In genomic region chr4:20251796-20252655, GRCh38 we compare ENCODE assay signal across 8 cellular contexts. TPM values are rescaled to one million over a fixed set of nuclear protein-coding genes. Genes with fewer than 3 reads are reported as not detected.
DNase-seq lines count a peak whose midpoint lies in the region; ATAC-seq and TF ChIP-seq lines count a peak whose summit lies in the region.

Gene SLIT2, plus strand, starts transcription at chr4:20251905. Its CDS starts 1,911 bp downstream, at chr4:20253816.

- H4K20me1 ChIP-seq in GM23338 (replicated peaks; ENCODE audit: insufficient read depth): peaks cover 3% of the 10 kb centered on the region; the same call in 1 of the 2 replicates

- peaks cover 6% of the 10 kb centered on the region; the same call in 1 of the 3 replicates for H3K9me3 Mint-ChIP-seq in GM23338

- H3K4me1 Mint-ChIP-seq in GM23338: peaks cover 35% of the 10 kb centered on the region

- peaks cover 29% of the 10 kb centered on the region for H3K4me1 ChIP-seq in GM23338 (ENCODE audit: insufficient read depth)
- H3K4me1 ChIP-seq in left lung: peaks cover 0 to 14% of the 10 kb centered on the region in 2 donors

- in situ Hi-C loops in SK-MEL-5 (cut with HindIII; ENCODE audit: low pct_unique_long_range_greater_than_20kb, low sequenced_read_pairs): no loop called here

- peak; percentile 63 for ATAC-seq in GM23338
- peak; percentile 89 for ATAC-seq in left lung
- ATAC-seq in stimulated activated naive CD8-positive, alpha-beta T cell treated with anti-CD3 and anti-CD28 coated beads, Interleukin-15, Interleukin-2, amounts not matched to agents 100 U/mL and 50 U/mL, for 24 hours: peak; percentile 56

- H3K4me3 ChIP-seq in GM12864 (ENCODE audit: low read depth, low read length) (peak within 1 kb of the TSS; percentile 41), GM23338 (peak within 1 kb of the TSS; percentile 66), left lung (peak within 1 kb of the TSS; percentile 47 to 51)
- H3K4me3 ChIP-seq in Jurkat, Clone E6-1 (ENCODE audit: low read length): peak within 1 kb of the TSS; percentile 18

- no peak within 1 kb of the TSS for H3K27ac ChIP-seq in GM23338 (ENCODE audit: low read depth)
- peak within 1 kb of the TSS; percentile 50 to 57 for H3K27ac ChIP-seq in left lung

- H3K36me3 Mint-ChIP-seq in GM23338 (ENCODE audit: low read depth): peaks cover 6% of the 10 kb centered on the region; the same call in 1 of the 3 replicates

- H2AFZ ChIP-seq in GM23338: peak within 1 kb of the TSS; percentile 95

- H3K27ac Mint-ChIP-seq in GM23338: no peak within 1 kb of the TSS

- H3K36me3 ChIP-seq in GM23338 (ENCODE audit: insufficient read depth) (no peaks in the 10 kb centered on the region), left lung (no peaks in the 10 kb centered on the region)

- H3K4me2 ChIP-seq in GM23338: peak within 1 kb of the TSS; percentile 84

- H3K79me2 ChIP-seq in GM23338 (replicated peaks; ENCODE audit: insufficient read depth): no peaks in the 10 kb centered on the region

- no peak for DNase-seq in GM12864 (ENCODE audit: low read depth)
- DNase-seq in GM23338 (ENCODE audit: low spot score): peak; percentile 85
- DNase-seq in Jurkat, Clone E6-1 (ENCODE audit: low read depth, low spot score): peak; percentile 4
- DNase-seq in SK-MEL-5 (ENCODE audit: low read depth, low spot score): peak; percentile 60
- peak; percentile 7 for DNase-seq in cortex of kidney (lab: John Stamatoyannopoulos, UW)
- DNase-seq in left lung: peak; percentile 76 to 88
- peak; percentile 38 for DNase-seq in stimulated activated naive CD8-positive, alpha-beta T cell treated with anti-CD3 and anti-CD28 coated beads, Interleukin-15, Interleukin-2, amounts not matched to agents 100 U/mL and 50 U/mL, for 24 hours
- no peak for DNase-seq in RKO (ENCODE audit: low spot score)

- H3K9me2 ChIP-seq in GM23338 (ENCODE audit: insufficient read depth): no peaks in the 10 kb centered on the region

- peaks cover 60% of the 10 kb centered on the region for H3K27me3 Mint-ChIP-seq in GM23338 (ENCODE audit: insufficient read depth, low read depth, poor library complexity)

- TF ChIP-seq CTCF in GM12864 (IDR thresholded peaks at IDR 0.05; ENCODE audit: low read depth, low read length, missing control alignments) (no peak), GM23338 (conservative IDR thresholded peaks at IDR 0.05; ENCODE audit: low read depth in 2 of 2) (no peak; a peak in 1 of 4 replicates), left lung (IDR thresholded peaks at IDR 0.05) (no peak)

- intact Hi-C loops in left lung (cut with DNase I): no loop called here

- H3K4me3 Mint-ChIP-seq in GM23338: peak within 1 kb of the TSS; percentile 84

- peaks cover 71% of the 10 kb centered on the region for H3K27me3 ChIP-seq in GM23338 (ENCODE audit: insufficient read depth)
- peaks cover 18 to 71% of the 10 kb centered on the region in 2 donors for H3K27me3 ChIP-seq in left lung

- H3K9me3 ChIP-seq in left lung: no peaks in the 10 kb centered on the region

- no peaks in the 10 kb centered on the region for H3F3A ChIP-seq in GM23338 (replicated peaks; ENCODE audit: low read depth)

TF ChIP-seq in GM23338, 12 proteins besides CTCF, POLR2A, EP300 and RAD21:
- no peak for TF ChIP-seq JUNB (IDR thresholded peaks at IDR 0.05; ENCODE audit: unreplicated experiment)
- no peak; the same call in 1 of the 2 replicates for TF ChIP-seq ZNF114 (CRISPR knock-in tag; IDR thresholded peaks at IDR 0.05)
- peak; percentile 77 for TF ChIP-seq POLR2AphosphoS5 (IDR thresholded peaks at IDR 0.05; ENCODE audit: low read depth)
- TF ChIP-seq NANOG (IDR thresholded peaks at IDR 0.05; ENCODE audit: borderline replicate concordance): no peak
- peak; percentile 5 for TF ChIP-seq EZH2 (IDR thresholded peaks at IDR 0.05; ENCODE audit: low read depth, unreplicated experiment)

RNA-seq across cellular contexts. Expression of gene SLIT2, which starts in this region (rescaled TPM):
- total RNA-seq in GM23338 (2014; rRNA removed; shearing (Covaris generic)): 5.6 and 5.7 TPM in 2 replicates
- polyA plus RNA-seq in GM23338 (2016; fragmentation: Nextera tagmentation; extraction: Ambion mirVana): 4.9 and 5.2 TPM in 2 replicates
- 2.2 TPM for polyA plus RNA-seq in Jurkat, Clone E6-1 (2012; ENCODE audit: insufficient read depth, insufficient read length)
- total RNA-seq in SK-MEL-5 (2014; rRNA removed; shearing (Covaris generic)): 0.21 and 0.92 TPM in 2 replicates
- polyA plus RNA-seq in SK-MEL-5 (2015; cell fraction: cytosol; rRNA removed): 1.2 and 2.4 TPM in 2 replicates
- 0.31 and 0.57 TPM in 2 replicates for polyA plus RNA-seq in SK-MEL-5 (2015; cell fraction: nucleus; rRNA removed)
- total RNA-seq in left lung: 10 to 100 TPM; 56.9 to 66.2 TPM

Comparison
In these comparisons a context has a peak if more than half of its experiments do, and no peak if none do; other contexts are left out.
1. DNase-seq: peak in GM23338 (single experiment), Jurkat, Clone E6-1 (single experiment), SK-MEL-5 (single experiment), cortex of kidney (single experiment), left lung (2 of 2) and stimulated activated naive CD8-positive, alpha-beta T cell treated with anti-CD3 and anti-CD28 coated beads, Interleukin-15, Interleukin-2, amounts not matched to agents 100 U/mL and 50 U/mL, for 24 hours (single experiment); none in GM12864 (single experiment) and RKO (single experiment).
2. Peak in every context shown above with its lines, with median percentiles within 50 percentile points of each other: H3K4me3 ChIP-seq and ATAC-seq.